ENCODE assay signal across 18 cellular contexts in genomic region chr12:5969156-5969973, GRCh38. TPM values are rescaled to one million over a fixed set of nuclear protein-coding genes. Genes with fewer than 3 reads are reported as not detected.
A peak's percentile ranks its signal among the peaks of the same experiment; 100 is the strongest.
DNase-seq lines count a peak whose midpoint lies in the region; ATAC-seq, FAIRE-seq and TF ChIP-seq lines count a peak whose summit lies in the region.
"Had no signal": no experiment of that assay in that cellular context is flagged by ENCODE, and none has a peak within 500 bp of the region (broad histone marks: within the 10 kb centered on the region; RNA-seq: fewer than 3 reads in every experiment).

No MANE protein-coding gene starts in this region.

- no peak overlapping the region for H2BK12ac ChIP-seq in H1 (ENCODE audit: low read depth, low read length)

- H3K4me2 ChIP-seq in H1 (ENCODE audit: insufficient read depth in 1 of 2, low read depth in 2 of 2, low read length in 2 of 2): no peak overlapping the region
- peak overlapping the region; percentile 35 for H3K4me2 ChIP-seq in neural progenitor cell
- H3K4me2 ChIP-seq: BLaER1, KMS-11 had no signal

- no peaks in the 10 kb centered on the region for H3K79me1 ChIP-seq in H1 (ENCODE audit: low read depth, low read length)

- no peak for FAIRE-seq in H1 (lab: Jason Lieb, UNC)
- FAIRE-seq: H54 had no signal

- H3K79me2 ChIP-seq in H1 (ENCODE audit: control insufficient read depth in 1 of 2, insufficient read depth in 2 of 2, low read length in 2 of 2) (no peaks in the 10 kb centered on the region), neural progenitor cell (ENCODE audit: low read depth) (no peaks in the 10 kb centered on the region)

- H3K18ac ChIP-seq in H1 (ENCODE audit: extremely low read depth, low read length): no peak overlapping the region

- TF ChIP-seq CTCF in natural killer cell (IDR thresholded peaks at IDR 0.05) (no peak), H1 (IDR thresholded peaks at IDR 0.05; ENCODE audit: control extremely low read depth in 1 of 3, insufficient read depth in 1 of 3, low read depth in 1 of 3, low read length in 3 of 3) (no peak), neural progenitor cell (IDR thresholded peaks at IDR 0.05) (no peak)

- no peak overlapping the region for H4K91ac ChIP-seq in H1 (replicated peaks; ENCODE audit: insufficient read length, low read length)

- intact Hi-C loops in natural killer cell (cut with micrococcal nuclease): no loop called here

- H3K4me1 Mint-ChIP-seq in natural killer cell treated with Interleukin-12 subunit alpha and Interleukin-12 subunit beta and Interleukin-15 and Interleukin-18, amount 100 ng/mL, for 72 hours (ENCODE audit: low read depth in 2 of 2): no peaks in the 10 kb centered on the region
- H3K4me1 Mint-ChIP-seq in natural killer cell: no peaks in the 10 kb centered on the region
- peaks cover 32% of the 10 kb centered on the region for H3K4me1 Mint-ChIP-seq in neural progenitor cell
- H3K4me1 Mint-ChIP-seq: CD8-positive, alpha-beta memory T cell had no signal

- H3K27me3 ChIP-seq in H1 (replicated peaks in 1 of 4; ENCODE audit: control insufficient read depth in 3 of 4, extremely low read depth in 1 of 4, insufficient read depth in 3 of 4, low read length in 3 of 4) (0 out of 7 replicates have a peak, but pooled peaks cover 0 to 3% (median 0%) of the 10 kb centered on the region in 4 experiments), neural progenitor cell (no peaks in the 10 kb centered on the region)
- H3K27me3 ChIP-seq: BLaER1 had no signal

- WGBS in H1 (ENCODE audit: extremely low coverage in 1 of 2, insufficient coverage in 1 of 2, insufficient read length in 1 of 2, insufficient replicate concordance in 2 of 2, low coverage in 1 of 2, low lambda C conversion rate in 2 of 2, missing lambda C conversion rate in 1 of 2), 2 experiments: 78% methylated on average over 17 of the region's 17 CpGs; no CpG with 5 or more reads in 1 of the 2 experiments

- no peak for TF ChIP-seq POLR2A in H1 (IDR thresholded peaks at IDR 0.05; ENCODE audit: control extremely low read depth in 1 of 2, low read depth in 2 of 2, low read length in 2 of 2)

- H3F3A ChIP-seq in neural progenitor cell (ENCODE audit: low read depth): peaks cover under 1% of the 10 kb centered on the region

- peak; percentile 54 for DNase-seq in natural killer cell treated with Interleukin-12 subunit alpha and Interleukin-12 subunit beta and Interleukin-15 and Interleukin-18, amount 100 ng/mL, for 72 hours (ENCODE audit: low spot score)
- no peak for DNase-seq in natural killer cell
- no peak for DNase-seq in H1 (ENCODE audit: low read depth in 1 of 2, low spot score in 2 of 2)
- peak; percentile 41 for DNase-seq in neural progenitor cell (ENCODE audit: low spot score)
- DNase-seq in GM19240 (ENCODE audit: insufficient read length, low spot score): no peak
- no peak for DNase-seq in HUDEP-2 (lab: John Stamatoyannopoulos, UW; ENCODE audit: unreplicated experiment in 76 of 76)
- no peak for DNase-seq in NCI-H446 treated with DMSO at 0.1 percent for 48 hours (lab: John Stamatoyannopoulos, UW)
- DNase-seq: AML-193; Caco-2; CD8-positive, alpha-beta memory T cell; DND-41; GF-D8 had no signal

- no peak overlapping the region for H3K4ac ChIP-seq in H1 (replicated peaks; ENCODE audit: insufficient read length, low read depth, low read length)

- H2BK20ac ChIP-seq in H1 (ENCODE audit: low read length): no peak overlapping the region

- no peak overlapping the region for H3K27ac ChIP-seq in H1 (ENCODE audit: low read depth, low read length)
- H3K27ac ChIP-seq in neural progenitor cell: no peak overlapping the region
- H3K27ac ChIP-seq: 22Rv1, BLaER1, KMS-11 had no signal

- H3K14ac ChIP-seq in H1 (ENCODE audit: insufficient read length): no peak overlapping the region

- peaks cover 18 to 32% of the 10 kb centered on the region in 2 donors for H3K27me3 Mint-ChIP-seq in natural killer cell treated with Interleukin-12 subunit alpha and Interleukin-12 subunit beta and Interleukin-15 and Interleukin-18, amount 100 ng/mL, for 72 hours
- H3K27me3 Mint-ChIP-seq in natural killer cell (ENCODE audit: low read depth in 2 of 2) (peaks cover 18 to 20% of the 10 kb centered on the region in 2 donors), neural progenitor cell (ENCODE audit: insufficient read depth, low read depth) (peaks cover 8% of the 10 kb centered on the region)

- no peaks in the 10 kb centered on the region for H3K9me3 Mint-ChIP-seq in natural killer cell treated with Interleukin-12 subunit alpha and Interleukin-12 subunit beta and Interleukin-15 and Interleukin-18, amount 100 ng/mL, for 72 hours
- H3K9me3 Mint-ChIP-seq in natural killer cell: no peaks in the 10 kb centered on the region
- no peaks in the 10 kb centered on the region for H3K9me3 Mint-ChIP-seq in neural progenitor cell
- H3K9me3 Mint-ChIP-seq: CD8-positive, alpha-beta memory T cell had no signal

- H3K9ac ChIP-seq in H1 (replicated peaks in 1 of 4; ENCODE audit: extremely low read depth in 1 of 4, low read depth in 3 of 4, low read length in 3 of 4) (no peak overlapping the region), neural progenitor cell (no peak overlapping the region)
- H3K9ac ChIP-seq: BLaER1, KMS-11 had no signal

- no peak for ATAC-seq in natural killer cell treated with Interleukin-12 subunit alpha and Interleukin-12 subunit beta and Interleukin-15 and Interleukin-18, amount 100 ng/mL, for 72 hours
- no peak for ATAC-seq in natural killer cell

- H3K9me3 ChIP-seq in H1 (ENCODE audit: insufficient read depth in 2 of 2, low read depth in 1 of 2, low read length in 1 of 2): no peaks in the 10 kb centered on the region
- no peaks in the 10 kb centered on the region for H3K9me3 ChIP-seq in neural progenitor cell (ENCODE audit: low read depth)
- H3K9me3 ChIP-seq: BLaER1, Caco-2 had no signal

- TF ChIP-seq RAD21 in H1 (IDR thresholded peaks at IDR 0.05 in 1 of 2, conservative IDR thresholded peaks at IDR 0.05 in 1 of 2; ENCODE audit: low read depth in 2 of 2, low read length in 2 of 2): no peak

- H4K20me1 ChIP-seq in H1 (replicated peaks in 1 of 2; ENCODE audit: control insufficient read depth in 1 of 2, insufficient read depth in 2 of 2, low read length in 2 of 2) (peaks cover 0 to 4% of the 10 kb centered on the region in 2 experiments), neural progenitor cell (ENCODE audit: low read depth) (no peaks in the 10 kb centered on the region)
- H4K20me1 ChIP-seq: BLaER1 had no signal

- POLR2A ChIA-PET in H1 (lab: Charles Lee; ENCODE audit: partially characterized antibody): interaction anchor here (1.4 kb wide), 1 partner anchor 9 kb away, joined by 3 read pairs; no protein-coding TSS in a partner anchor

- H3K4me3 ChIP-seq in H1 (ENCODE audit: extremely low read depth in 1 of 4, insufficient read depth in 2 of 4, low read depth in 3 of 4, low read length in 4 of 4) (no peak overlapping the region), neural progenitor cell (no peak overlapping the region)
- H3K4me3 ChIP-seq: BLaER1 had no signal

- H2BK120ac ChIP-seq in H1 (replicated peaks; ENCODE audit: low read depth, low read length): no peak overlapping the region

- no peaks in the 10 kb centered on the region for H3K36me3 Mint-ChIP-seq in natural killer cell treated with Interleukin-12 subunit alpha and Interleukin-12 subunit beta and Interleukin-15 and Interleukin-18, amount 100 ng/mL, for 72 hours
- H3K36me3 Mint-ChIP-seq in natural killer cell: no peaks in the 10 kb centered on the region
- no peaks in the 10 kb centered on the region for H3K36me3 Mint-ChIP-seq in neural progenitor cell
- H3K36me3 Mint-ChIP-seq: CD8-positive, alpha-beta memory T cell had no signal

- no peaks in the 10 kb centered on the region for H3K36me3 ChIP-seq in H1 (ENCODE audit: control insufficient read depth in 2 of 4, insufficient read depth in 4 of 4, low read length in 3 of 4)
- no peaks in the 10 kb centered on the region for H3K36me3 ChIP-seq in neural progenitor cell
- H3K36me3 ChIP-seq: BLaER1 had no signal

- H2AFZ ChIP-seq in H1 (ENCODE audit: low read length) (0 out of 2 replicates have a peak overlapping the region, but pooled peaks have one; percentile 6), neural progenitor cell (replicated peaks) (peak overlapping the region; percentile 23)

- no peak overlapping the region for H3K56ac ChIP-seq in H1 (replicated peaks; ENCODE audit: insufficient read length, low read depth, low read length)

- H2BK15ac ChIP-seq in H1 (ENCODE audit: low read length): 0 out of 2 replicates have a peak overlapping the region, but pooled peaks have one; percentile 46

- no peaks in the 10 kb centered on the region for H3K23me2 ChIP-seq in H1 (ENCODE audit: low read depth, low read length)

- H2AK5ac ChIP-seq in H1 (ENCODE audit: low read depth, low read length): no peak overlapping the region

- H3K27ac Mint-ChIP-seq in natural killer cell treated with Interleukin-12 subunit alpha and Interleukin-12 subunit beta and Interleukin-15 and Interleukin-18, amount 100 ng/mL, for 72 hours: no peak overlapping the region
- H3K27ac Mint-ChIP-seq in natural killer cell: no peak overlapping the region
- H3K27ac Mint-ChIP-seq in neural progenitor cell: no peak overlapping the region
- H3K27ac Mint-ChIP-seq: CD8-positive, alpha-beta memory T cell had no signal

- H2BK5ac ChIP-seq in H1 (ENCODE audit: low read depth, low read length): no peak overlapping the region; the same call in 1 of the 2 replicates

- H3K4me3 Mint-ChIP-seq in natural killer cell treated with Interleukin-12 subunit alpha and Interleukin-12 subunit beta and Interleukin-15 and Interleukin-18, amount 100 ng/mL, for 72 hours: no peak overlapping the region
- H3K4me3 Mint-ChIP-seq in natural killer cell (no peak overlapping the region), neural progenitor cell (no peak overlapping the region)
- H3K4me3 Mint-ChIP-seq: CD8-positive, alpha-beta memory T cell had no signal

- H3K23ac ChIP-seq in H1 (ENCODE audit: insufficient read length): no peak overlapping the region

- no peak for TF ChIP-seq EP300 in H1 (IDR thresholded peaks at IDR 0.05; ENCODE audit: borderline replicate concordance in 1 of 2, low read depth in 2 of 2, low read length in 2 of 2)

- H3K4me1 ChIP-seq in H1 (replicated peaks in 1 of 4; ENCODE audit: control insufficient read depth in 3 of 4, insufficient read depth in 4 of 4, low read length in 3 of 4) (peaks cover 5 to 14% (median 9%) of the 10 kb centered on the region in 4 experiments; a peak in 6 of 7 replicates), neural progenitor cell (peaks cover 22% of the 10 kb centered on the region)
- H3K4me1 ChIP-seq: BLaER1, Caco-2 had no signal

- H4K8ac ChIP-seq in H1 (ENCODE audit: extremely low read depth, insufficient read depth, low read length): no peak overlapping the region

- CTCF ChIA-PET in H1 (lab: Charles Lee; ENCODE audit: partially characterized antibody): interaction anchor here (0.9 to 1.9 kb wide), 10 partner anchors 9 to 157 kb away, joined by 3 to 6 read pairs (median 4); partner anchors contain the start of gene ANO2

- H4K5ac ChIP-seq in H1 (ENCODE audit: insufficient read length, low read depth, low read length): no peak overlapping the region

RNA-seq across cellular contexts. Expression of gene ANO2, which starts 24.3 kb away (rescaled TPM):
- total RNA-seq in natural killer cell treated with Interleukin-12 subunit alpha and Interleukin-12 subunit beta and Interleukin-15 and Interleukin-18, amount 100 ng/mL, for 72 hours: not detected
- total RNA-seq in natural killer cell (not detected), neural progenitor cell (ENCODE audit: low replicate concordance) (4.0 and 4.8 TPM in 2 replicates)
- total RNA-seq in H1 (2021; fragmentation: NEBNext Ultra II Directional; extraction: Animal tissue kit (Norgen Biotek cat#: 25700)): 3.5 and 5.5 TPM in 2 replicates
- 1.7 and 1.9 TPM in 2 replicates for polyA plus RNA-seq in H1 (2011; rRNA removed)
- polyA plus RNA-seq in H1 (2011; cell fraction: cytosol; rRNA removed): 2.6 TPM
- polyA plus RNA-seq in H1 (2011; cell fraction: nucleus; rRNA removed): 4.0 TPM
- polyA plus RNA-seq in H1 (2012, experiment 1 of 2): 2.9 to 4.3 TPM (median 3.7 TPM) in 4 replicates
- polyA plus RNA-seq in H1 (2012, experiment 2 of 2): 0.28 TPM
- 2.1 TPM for polyA plus RNA-seq in H1 (2013, experiment 1 of 2)
- polyA plus RNA-seq in H1 (2013, experiment 2 of 2): 3.2 TPM
- polyA minus RNA-seq in H1 (2011; rRNA and poly(A)+ RNA removed): 4.8 and 7.4 TPM in 2 replicates
- 1.8 TPM for polyA minus RNA-seq in H1 (2011; cell fraction: cytosol; rRNA and poly(A)+ RNA removed)
- 12.6 TPM for polyA minus RNA-seq in H1 (2011; cell fraction: nucleus; rRNA and poly(A)+ RNA removed)
- total RNA-seq: A673; CD8-positive, alpha-beta memory T cell; HT-29 had no signal
- polyA plus RNA-seq: CD8-positive, alpha-beta memory T cell had no signal

Comparison
In these comparisons a context has a peak if more than half of its experiments do, and no peak if none do; other contexts are left out.
1. DNase-seq: peak in natural killer cell treated with Interleukin-12 subunit alpha and Interleukin-12 subunit beta and Interleukin-15 and Interleukin-18, amount 100 ng/mL, for 72 hours (single experiment) and neural progenitor cell (single experiment); none in natural killer cell (single experiment), H1 (0 of 2), GM19240 (single experiment), HUDEP-2 (0 of 76) and NCI-H446 treated with DMSO at 0.1 percent for 48 hours (single experiment).